In genomic region chr2:47607315-47608061, GRCh38 we compare ENCODE assay signal across 19 cellular contexts. TPM values are rescaled to one million over a fixed set of nuclear protein-coding genes. Genes with fewer than 3 reads are reported as not detected.
DNase-seq lines count a peak whose midpoint lies in the region; ATAC-seq and TF ChIP-seq lines count a peak whose summit lies in the region.
"Had no signal": no experiment of that assay in that cellular context is flagged by ENCODE, and none has a peak within 500 bp of the region (broad histone marks: within the 10 kb centered on the region; RNA-seq: fewer than 3 reads in every experiment).

No MANE protein-coding gene starts in this region.

- WGBS in lower leg skin, 2 donors, result 81 to 86% methylated on average over 9 of the region's 9 CpGs
- WGBS in transverse colon (ENCODE audit: low coverage in 1 of 2), 2 donors, result 67 to 82% methylated on average over 1 to 9 of the region's 9 CpGs

- H3K4me1 ChIP-seq in transverse colon, result no peaks in the 10 kb centered on the region
- H3K4me1 ChIP-seq in left lung, result no peaks in the 10 kb centered on the region
- H3K4me1 ChIP-seq: Caco-2 had no signal

- H3K4me3 ChIP-seq in lower leg skin (ENCODE audit: low read depth, poor library complexity, severe bottlenecking) (no peak overlapping the region), transverse colon (no peak overlapping the region), left lung (no peak overlapping the region)
- H3K4me3 ChIP-seq: BLaER1, GM23248 had no signal

- no peak for TF ChIP-seq EP300 in transverse colon (IDR thresholded peaks at IDR 0.05; ENCODE audit: low read depth)

- H3K4me3 Mint-ChIP-seq in WTC11, result no peak overlapping the region
- no peak overlapping the region for H3K4me3 Mint-ChIP-seq in neural crest cell
- no peak overlapping the region for H3K4me3 Mint-ChIP-seq in T-helper 17 cell
- H3K4me3 Mint-ChIP-seq: CD8-positive, alpha-beta memory T cell had no signal

- POLR2A ChIA-PET in WTC11 (lab: Charles Lee), result no interaction called here

- H3K27ac ChIP-seq in transverse colon (no peak overlapping the region), left lung (no peak overlapping the region)
- H3K27ac ChIP-seq: 22Rv1, BLaER1, GM23248, HL-60 had no signal

- H3K36me3 Mint-ChIP-seq in WTC11, result no peaks in the 10 kb centered on the region
- H3K36me3 Mint-ChIP-seq in neural crest cell (ENCODE audit: low read depth), result no peaks in the 10 kb centered on the region
- H3K36me3 Mint-ChIP-seq in T-helper 17 cell (ENCODE audit: low read depth), result no peaks in the 10 kb centered on the region
- H3K36me3 Mint-ChIP-seq: CD8-positive, alpha-beta memory T cell had no signal

- CTCF ChIA-PET in WTC11 (lab: Charles Lee), result interaction anchor here (0.6 kb wide), 2 partner anchors 58 to 107 kb away, joined by 3 to 6 read pairs; no protein-coding TSS in a partner anchor

- H3K27ac Mint-ChIP-seq in WTC11 (no peak overlapping the region), neural crest cell (ENCODE audit: unreplicated experiment) (peak overlapping the region; percentile 47), T-helper 17 cell (no peak overlapping the region)
- H3K27ac Mint-ChIP-seq: CD8-positive, alpha-beta memory T cell had no signal

- DNase-seq in NCI-H2227 (lab: John Stamatoyannopoulos, UW; ENCODE audit: unreplicated experiment), result peak; percentile 25
- no peak for DNase-seq in NCI-H2227 treated with DMSO at 0.1 percent for 48 hours (lab: John Stamatoyannopoulos, UW)
- peak; percentile 22 for DNase-seq in WTC11 (ENCODE audit: low spot score)
- DNase-seq in neural crest cell (ENCODE audit: low read depth, low spot score), result no peak
- DNase-seq in lower leg skin (ENCODE audit: low spot score in 2 of 2), result no peak
- DNase-seq in transverse colon, result no peak
- DNase-seq in left lung, result no peak
- no peak for DNase-seq in T-helper 17 cell
- DNase-seq: AML-193; CD8-positive, alpha-beta memory T cell; DMS53; GF-D8; GM23248; KG1 had no signal

- TF ChIP-seq CTCF in WTC11 (IDR thresholded peaks at IDR 0.05) (no peak), neural crest cell (conservative IDR thresholded peaks at IDR 0.05) (no peak), lower leg skin (IDR thresholded peaks at IDR 0.05) (no peak), transverse colon (IDR thresholded peaks at IDR 0.05) (no peak), left lung (IDR thresholded peaks at IDR 0.05) (no peak)

- in situ Hi-C loops in transverse colon (cut with MboI; ENCODE audit: low pct_ligation_motif_present in 1 of 4, low pct_unique_long_range_greater_than_20kb in 1 of 4, low sequenced_read_pairs in 3 of 4), result no loop called here

- H3K4me1 Mint-ChIP-seq in WTC11 (peaks cover 16% of the 10 kb centered on the region), neural crest cell (peaks cover 9% of the 10 kb centered on the region), T-helper 17 cell (no peaks in the 10 kb centered on the region)
- H3K4me1 Mint-ChIP-seq: CD8-positive, alpha-beta memory T cell had no signal

- H3K27me3 Mint-ChIP-seq in WTC11 (ENCODE audit: low read depth) (no peaks in the 10 kb centered on the region), neural crest cell (ENCODE audit: low read depth) (peaks cover 6% of the 10 kb centered on the region), T-helper 17 cell (peaks cover 12% of the 10 kb centered on the region)

- intact Hi-C loops in lower leg skin (cut with DNase I; ENCODE audit: low total_unique reads) (no loop called here), transverse colon (cut with DNase I; ENCODE audit: low total_unique reads) (no loop called here), left lung (cut with DNase I) (no loop called here)

- H3K27me3 ChIP-seq in transverse colon (no peaks in the 10 kb centered on the region), left lung (no peaks in the 10 kb centered on the region)
- H3K27me3 ChIP-seq: BLaER1 had no signal

- no peak for TF ChIP-seq POLR2A in lower leg skin (IDR thresholded peaks at IDR 0.05)
- TF ChIP-seq POLR2A in transverse colon (IDR thresholded peaks at IDR 0.05), result no peak

- no peaks in the 10 kb centered on the region for H3K9me3 ChIP-seq in transverse colon
- no peaks in the 10 kb centered on the region for H3K9me3 ChIP-seq in left lung
- no peaks in the 10 kb centered on the region for H3K9me3 ChIP-seq in T-helper 17 cell (ENCODE audit: control insufficient read depth, low read length, poor library complexity, severe bottlenecking)
- H3K9me3 ChIP-seq: BLaER1 had no signal

- H3K9me3 Mint-ChIP-seq in WTC11 (no peaks in the 10 kb centered on the region), neural crest cell (peaks cover 2% of the 10 kb centered on the region)
- H3K9me3 Mint-ChIP-seq: CD8-positive, alpha-beta memory T cell had no signal

- H3K36me3 ChIP-seq in transverse colon (no peaks in the 10 kb centered on the region), left lung (no peaks in the 10 kb centered on the region)
- H3K36me3 ChIP-seq: BLaER1 had no signal

- ATAC-seq in WTC11, result no peak; the same call in 1 of the 2 replicates
- ATAC-seq in left lung, result no peak
- ATAC-seq in T-helper 17 cell, result no peak
- ATAC-seq: HCT116 had no signal

TF ChIP-seq in WTC11, 78 proteins besides CTCF, POLR2A, EP300 and RAD21:
- TF ChIP-seq PRRX2 (CRISPR knock-in tag; IDR thresholded peaks at IDR 0.05), result no peak
- no peak for TF ChIP-seq FOXK1 (CRISPR knock-in tag; IDR thresholded peaks at IDR 0.05)
- TF ChIP-seq USF2 (CRISPR knock-in tag; IDR thresholded peaks at IDR 0.05), result no peak
- TF ChIP-seq ATF2 (CRISPR knock-in tag; IDR thresholded peaks at IDR 0.05; ENCODE audit: borderline replicate concordance, low read depth), result no peak
- TF ChIP-seq NR3C1 (CRISPR knock-in tag; conservative IDR thresholded peaks at IDR 0.05; ENCODE audit: low read depth), result no peak
- no peak for TF ChIP-seq KAT7 (CRISPR knock-in tag; IDR thresholded peaks at IDR 0.05; ENCODE audit: borderline replicate concordance)
- TF ChIP-seq ZNF219 (CRISPR knock-in tag; IDR thresholded peaks at IDR 0.05; ENCODE audit: borderline replicate concordance), result no peak
- TF ChIP-seq JUN (CRISPR knock-in tag; IDR thresholded peaks at IDR 0.05), result no peak
- TF ChIP-seq EMX1 (CRISPR knock-in tag; IDR thresholded peaks at IDR 0.05), result no peak
- TF ChIP-seq IRF1 (CRISPR knock-in tag; IDR thresholded peaks at IDR 0.05), result no peak
- TF ChIP-seq STAT6 (CRISPR knock-in tag; conservative IDR thresholded peaks at IDR 0.05; ENCODE audit: low read depth), result no peak
TF ChIP-seq in WTC11: peak in this region for 0.

RNA-seq across cellular contexts. Expression of gene KCNK12, which starts 36.7 kb away (rescaled TPM):
- total RNA-seq in WTC11 (2021) (8.4 to 11.1 TPM (median 9.2 TPM) in 3 replicates), neural crest cell (0.05 and 0.19 TPM in 2 replicates), lower leg skin (under 1 TPM in 3 of 4 donors, not detected in 1; 0.19 to 0.32 (median 0.20) TPM), transverse colon (under 1 TPM in 1 of 4 donors, not detected in 3; 0.16 TPM), left lung (not detected), T-helper 17 cell (under 1 TPM; 0.17 to 0.26 TPM)
- total RNA-seq: Caco-2, GM23248 had no signal

Comparison
In these comparisons a context has a peak if more than half of its experiments do, and no peak if none do; other contexts are left out.
1. DNase-seq: peak in NCI-H2227 (single experiment) and WTC11 (single experiment); none in NCI-H2227 treated with DMSO at 0.1 percent for 48 hours (single experiment), neural crest cell (single experiment), lower leg skin (0 of 2), transverse colon (single experiment), left lung (0 of 2) and T-helper 17 cell (0 of 3).